In genomic region chr4:85823295-85823694, GRCh38 we compare ENCODE assay signal across 12 cellular contexts.
DNase-seq lines count a peak whose midpoint lies in the region; ATAC-seq and TF ChIP-seq lines count a peak whose summit lies in the region.
"Had no signal": no experiment of that assay in that cellular context is flagged by ENCODE, and none has a peak within 500 bp of the region (broad histone marks: within the 10 kb centered on the region; RNA-seq: fewer than 3 reads in every experiment).

No MANE protein-coding gene starts in this region.

- ATAC-seq in Panc1 = no peak
- no peak for ATAC-seq in HG03280 (IDR thresholded peaks at IDR 0.05; ENCODE audit: unreplicated experiment)
- ATAC-seq: activated CD8-positive, alpha-beta T cell treated with anti-CD3 and anti-CD28 coated beads for 36 hours; esophagus mucosa; stimulated activated naive CD8-positive, alpha-beta T cell treated with anti-CD3 and anti-CD28 coated beads, Interleukin-15, Interleukin-2, amounts not matched to agents 100 U/mL and 50 U/mL, for 24 hours had no signal

- POLR2A ChIA-PET in Panc1 (lab: Charles Lee) = no interaction called here
- POLR2A ChIA-PET in OCI-LY7 (lab: Charles Lee) = no interaction called here

- intact Hi-C loops in Panc1 (cut with micrococcal nuclease; ENCODE audit: unreplicated experiment) = no loop called here
- intact Hi-C loops in OCI-LY7 (cut with micrococcal nuclease; ENCODE audit: unreplicated experiment) = no loop called here

- BruUV-seq in Panc1 (replicated peaks; lab: Mats Ljungman, UMichigan) (no TSS peak), OCI-LY7 (replicated peaks; lab: Mats Ljungman, UMichigan) (no TSS peak)

- no peaks in the 10 kb centered on the region for H3K9me2 ChIP-seq in OCI-LY7 (ENCODE audit: insufficient read depth, low read length)

- no peak for TF ChIP-seq CTCF in Panc1 (IDR thresholded peaks at IDR 0.05)
- no peak for TF ChIP-seq CTCF in fibroblast of mammary gland (conservative IDR thresholded peaks at IDR 0.05; ENCODE audit: control insufficient read depth, insufficient read depth, low read depth, low read length)
- no peak for TF ChIP-seq CTCF in retinal pigment epithelial cell (conservative IDR thresholded peaks at IDR 0.05; ENCODE audit: low read depth, low read length)
- no peak for TF ChIP-seq CTCF in OCI-LY7 (conservative IDR thresholded peaks at IDR 0.05; ENCODE audit: low read length)

- no peak overlapping the region for H2AFZ ChIP-seq in OCI-LY7 (ENCODE audit: low read length)

- H3K4me1 ChIP-seq in Panc1 (ENCODE audit: control insufficient read depth, insufficient read depth, low read length) (peaks cover 30% of the 10 kb centered on the region; the same call in 1 of the 2 replicates), OCI-LY7 (ENCODE audit: insufficient read depth, low read length, poor library complexity, severe bottlenecking) (no peaks in the 10 kb centered on the region)

- DNase-seq in NCI-H2081 (lab: John Stamatoyannopoulos, UW) = peak; percentile 44 to 65
- DNase-seq in NCI-H2081 treated with DMSO at 0.1 percent for 48 hours (lab: John Stamatoyannopoulos, UW) = no peak
- DNase-seq in Panc1 (ENCODE audit: low read depth, low spot score) = no peak
- DNase-seq in fibroblast of mammary gland (ENCODE audit: low read depth) = peak; percentile 38
- DNase-seq in retinal pigment epithelial cell (ENCODE audit: low read depth) = peak; percentile 6
- DNase-seq in caudate nucleus (lab: John Stamatoyannopoulos, UW) = no peak
- no peak for DNase-seq in OCI-LY7 (ENCODE audit: low spot score)
- DNase-seq: activated CD8-positive, alpha-beta T cell treated with anti-CD3 and anti-CD28 coated beads for 36 hours; stimulated activated naive CD8-positive, alpha-beta T cell treated with anti-CD3 and anti-CD28 coated beads, Interleukin-15, Interleukin-2, amounts not matched to agents 100 U/mL and 50 U/mL, for 24 hours had no signal

- H3K4me3 ChIP-seq in Panc1 (ENCODE audit: low read depth in 2 of 2, low read length in 2 of 2) (no peak overlapping the region), fibroblast of mammary gland (ENCODE audit: control insufficient read depth, low read depth, low read length) (no peak overlapping the region), retinal pigment epithelial cell (ENCODE audit: low read length) (no peak overlapping the region), OCI-LY7 (ENCODE audit: low read depth, low read length, poor library complexity, severe bottlenecking) (no peak overlapping the region)
- H3K4me3 ChIP-seq: SJSA1 had no signal

- H3K9me3 ChIP-seq in Panc1 (ENCODE audit: control insufficient read depth, insufficient read depth, low read depth, low read length) = no peaks in the 10 kb centered on the region
- no peaks in the 10 kb centered on the region for H3K9me3 ChIP-seq in OCI-LY7 (ENCODE audit: low read length)
- H3K9me3 ChIP-seq: SJSA1 had no signal

- H3K79me2 ChIP-seq in OCI-LY7 (ENCODE audit: insufficient read depth, low read depth, low read length) = no peaks in the 10 kb centered on the region

- CTCF ChIA-PET in Panc1 (lab: Charles Lee) (interaction anchor here (0.6 kb wide), 1 partner anchor 856 kb away, joined by 3 read pairs; no protein-coding TSS in a partner anchor), OCI-LY7 (lab: Charles Lee; ENCODE audit: unreplicated experiment) (no interaction called here)

- in situ Hi-C loops in Panc1 (cut with HindIII; ENCODE audit: low pct_unique_long_range_greater_than_20kb, low sequenced_read_pairs) = no loop called here

- peak overlapping the region; percentile 68; the same call in 1 of the 2 replicates for H3K27ac ChIP-seq in Panc1 (ENCODE audit: low read length)
- no peak overlapping the region for H3K27ac ChIP-seq in caudate nucleus (ENCODE audit: low read depth, low read length)
- H3K27ac ChIP-seq in OCI-LY7 (ENCODE audit: low read depth, low read length, poor library complexity, severe bottlenecking) = no peak overlapping the region
- H3K27ac ChIP-seq: SJSA1 had no signal

- no peaks in the 10 kb centered on the region for H3K36me3 ChIP-seq in Panc1 (ENCODE audit: control insufficient read depth, insufficient read depth, low read length)
- H3K36me3 ChIP-seq in OCI-LY7 (ENCODE audit: insufficient read depth, low read length) = no peaks in the 10 kb centered on the region
- H3K36me3 ChIP-seq: SJSA1 had no signal

- no peak overlapping the region for H3K4me2 ChIP-seq in OCI-LY7 (ENCODE audit: low read length)

- no peaks in the 10 kb centered on the region for H3K27me3 ChIP-seq in Panc1 (ENCODE audit: control insufficient read depth, insufficient read depth, low read length)
- H3K27me3 ChIP-seq: SJSA1 had no signal

- H4K20me1 ChIP-seq in OCI-LY7 (ENCODE audit: insufficient read depth, low read length) = no peaks in the 10 kb centered on the region

Comparison
In these comparisons a context has a peak if more than half of its experiments do, and no peak if none do; other contexts are left out.
1. DNase-seq: peak in NCI-H2081 (2 of 2), fibroblast of mammary gland (single experiment) and retinal pigment epithelial cell (single experiment); none in NCI-H2081 treated with DMSO at 0.1 percent for 48 hours (single experiment), Panc1 (single experiment), caudate nucleus (0 of 61) and OCI-LY7 (single experiment).